ENCODE assay signal across 8 cellular contexts in the genomic region with DNA sequence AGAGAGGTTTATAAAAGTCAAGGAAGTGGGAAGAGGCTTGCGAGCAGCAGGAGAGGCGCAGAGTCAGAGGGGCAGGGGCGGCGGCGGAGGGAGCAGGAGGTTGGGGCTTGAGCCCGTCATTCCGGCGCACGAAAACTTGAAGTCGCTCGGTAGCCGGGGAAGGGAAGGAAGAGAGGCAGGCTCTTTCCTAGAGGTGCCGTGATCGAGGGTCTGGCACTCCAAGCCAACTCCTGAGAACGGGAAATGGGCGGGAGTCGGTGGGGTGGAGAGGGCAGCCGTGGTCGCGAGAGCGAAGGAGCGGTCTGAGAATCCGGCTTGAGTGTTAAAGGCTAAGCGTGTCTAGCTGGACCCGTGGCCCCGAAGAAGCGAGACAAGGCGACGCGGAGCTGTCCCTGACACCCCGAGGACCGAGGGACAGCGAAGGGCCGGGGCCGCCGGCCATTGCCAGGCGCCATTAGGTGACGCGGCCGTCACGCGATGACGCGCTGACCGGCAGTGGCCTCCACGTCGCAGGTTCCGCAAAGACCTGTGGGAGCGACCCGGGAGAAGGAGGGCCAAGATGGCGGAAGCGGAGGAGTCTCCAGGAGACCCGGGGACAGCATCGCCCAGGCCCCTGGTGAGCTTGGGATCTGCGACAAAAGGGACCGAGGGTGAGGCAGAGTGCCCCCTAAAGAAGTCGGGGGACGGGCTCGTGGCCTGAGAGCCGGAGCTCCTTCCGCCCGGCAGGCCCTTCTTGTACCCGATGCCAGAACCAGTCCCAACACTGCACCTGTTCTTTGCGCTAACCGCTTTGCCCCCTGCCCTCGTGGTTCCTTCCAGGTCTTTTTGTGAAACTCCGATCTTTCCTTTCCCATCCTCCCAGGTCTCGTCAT. TPM values are rescaled to one million over a fixed set of nuclear protein-coding genes. Genes with fewer than 3 reads are reported as not detected.
DNase-seq lines count a peak whose midpoint lies in the region; ATAC-seq and TF ChIP-seq lines count a peak whose summit lies in the region.

YIPF6 (plus strand) TSS at position 544 of the 872 bp plus-strand sequence; CDS start at position 560, 16 bp downstream.

- H3K9me3 ChIP-seq in Peyer's patch, result no peaks in the 10 kb centered on the region
- no peaks in the 10 kb centered on the region for H3K9me3 ChIP-seq in naive thymus-derived CD4-positive, alpha-beta T cell (ENCODE audit: control insufficient read depth in 2 of 3, low read length in 3 of 3)

- no peaks in the 10 kb centered on the region for H3K36me3 ChIP-seq in Peyer's patch
- peaks cover 0 to 8% (median 0%) of the 10 kb centered on the region in 3 experiments for H3K36me3 ChIP-seq in naive thymus-derived CD4-positive, alpha-beta T cell (ENCODE audit: control insufficient read depth in 2 of 3, insufficient read depth in 3 of 3, low read length in 3 of 3)

- POLR2A ChIA-PET in naive thymus-derived CD4-positive, alpha-beta T cell (lab: Charles Lee), result interaction anchor here (0.9 to 1.0 kb wide), 2 partner anchors 330 to 1635 kb away, joined by 3 read pairs; partner anchors contain the start of gene IGBP1

- CTCF ChIA-PET in naive thymus-derived CD4-positive, alpha-beta T cell (lab: Charles Lee), result no interaction called here

- intact Hi-C loops in naive thymus-derived CD4-positive, alpha-beta T cell (cut with micrococcal nuclease), result loop anchor here (2.0 kb wide), 4 partner anchors 188 to 1634 kb away; partner anchors contain the start of genes EFNB1 (in 2 of the 2), IGBP1 (in 1 of the 2) and PJA1 (in 1 of the 2)

- H3K4me3 Mint-ChIP-seq in naive thymus-derived CD4-positive, alpha-beta T cell, result peak within 1 kb of the TSS; percentile 90 to 99 (median 95)

- H3K4me1 ChIP-seq in Peyer's patch, result peaks cover 0 to 12% (median 0%) of the 10 kb centered on the region in 4 donors
- no peaks in the 10 kb centered on the region for H3K4me1 ChIP-seq in naive thymus-derived CD4-positive, alpha-beta T cell (ENCODE audit: control insufficient read depth in 2 of 2, insufficient read depth in 2 of 2, low read length in 2 of 2)

- TF ChIP-seq POLR2A in Peyer's patch (IDR thresholded peaks at IDR 0.05), result peak; percentile 71 to 78

- H3K27me3 Mint-ChIP-seq in naive thymus-derived CD4-positive, alpha-beta T cell, result peaks cover 0 to 6% (median 0%) of the 10 kb centered on the region in 5 donors

- peak within 1 kb of the TSS; percentile 78 to 93 (median 92) for H3K27ac ChIP-seq in Peyer's patch
- H3K27ac ChIP-seq in naive thymus-derived CD4-positive, alpha-beta T cell (ENCODE audit: low read depth, low read length), result peak within 1 kb of the TSS; percentile 92

- no peaks in the 10 kb centered on the region for H3K27me3 ChIP-seq in Peyer's patch
- no peaks in the 10 kb centered on the region for H3K27me3 ChIP-seq in naive thymus-derived CD4-positive, alpha-beta T cell (ENCODE audit: control insufficient read depth in 2 of 2, insufficient read depth in 2 of 2, low read length in 2 of 2)

- peak; percentile 97 for ATAC-seq in GM21529 (IDR thresholded peaks at IDR 0.05; ENCODE audit: unreplicated experiment)
- peak; percentile 93 for ATAC-seq in naive thymus-derived CD4-positive, alpha-beta T cell

- DNase-seq in DMS79 treated with DMSO at 0.1 percent for 48 hours (lab: John Stamatoyannopoulos, UW), result peak; percentile 20
- peak; percentile 66 to 85 (median 80) for DNase-seq in Peyer's patch
- peak; percentile 9 to 50 for DNase-seq in activated T-helper 1 cell treated with anti-CD3 and anti-CD28 coated beads, Interleukin-2, amount 50 U/mL, for 16 hours (ENCODE audit: low read depth in 1 of 2, low spot score in 1 of 2)
- peak; percentile 70 for DNase-seq in fibroblast of gingiva (ENCODE audit: low read depth)
- DNase-seq in naive thymus-derived CD4-positive, alpha-beta T cell, result peak; percentile 25 to 69 (median 40)
- DNase-seq in stimulated activated naive CD4-positive, alpha-beta T cell (lab: John Stamatoyannopoulos, UW), result peak; percentile 6 to 57 (median 42)

- H3K9me3 Mint-ChIP-seq in naive thymus-derived CD4-positive, alpha-beta T cell, result peaks cover 0 to 2% (median 0%) of the 10 kb centered on the region in 11 donors

- H3K27ac Mint-ChIP-seq in naive thymus-derived CD4-positive, alpha-beta T cell, result peak within 1 kb of the TSS; percentile 94 to 99 (median 98)

- no peak for TF ChIP-seq RAD21 in Ishikawa (IDR thresholded peaks at IDR 0.05; ENCODE audit: low read depth)

- no peak for TF ChIP-seq EP300 in Ishikawa (IDR thresholded peaks at IDR 0.05; ENCODE audit: borderline replicate concordance)

- H3K4me1 Mint-ChIP-seq in naive thymus-derived CD4-positive, alpha-beta T cell, result peaks cover 12 to 51% (median 40%) of the 10 kb centered on the region in 7 donors

- H3K36me3 Mint-ChIP-seq in naive thymus-derived CD4-positive, alpha-beta T cell, result no peaks in the 10 kb centered on the region

- peak within 1 kb of the TSS; percentile 57 to 80 (median 70) for H3K4me3 ChIP-seq in Peyer's patch
- H3K4me3 ChIP-seq in naive thymus-derived CD4-positive, alpha-beta T cell (ENCODE audit: low read length), result peak within 1 kb of the TSS; percentile 82

- no peak for TF ChIP-seq CTCF in Peyer's patch (IDR thresholded peaks at IDR 0.05)

TF ChIP-seq in Ishikawa, 13 proteins besides CTCF, POLR2A, EP300 and RAD21:
- peak; percentile 65 for TF ChIP-seq USF1 (IDR thresholded peaks at IDR 0.05)
- no peak for TF ChIP-seq NFIC (IDR thresholded peaks at IDR 0.05)
- TF ChIP-seq, protein P1, sequence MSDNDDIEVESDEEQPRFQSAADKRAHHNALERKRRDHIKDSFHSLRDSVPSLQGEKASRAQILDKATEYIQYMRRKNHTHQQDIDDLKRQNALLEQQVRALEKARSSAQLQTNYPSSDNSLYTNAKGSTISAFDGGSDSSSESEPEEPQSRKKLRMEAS (IDR thresholded peaks at IDR 0.05), result 0 out of 2 replicates have a peak, but pooled peaks have one; percentile 12
- peak; percentile 93 for TF ChIP-seq CREB1 (IDR thresholded peaks at IDR 0.05; ENCODE audit: low read depth)
- TF ChIP-seq FOXM1 (IDR thresholded peaks at IDR 0.05; ENCODE audit: borderline replicate concordance, low read depth), result no peak
- TF ChIP-seq TCF12 (IDR thresholded peaks at IDR 0.05; ENCODE audit: low read depth), result peak; percentile 55
- TF ChIP-seq EGR1 (IDR thresholded peaks at IDR 0.05), result peak; percentile 48; the same call in 1 of the 2 replicates
- TF ChIP-seq YY1 (IDR thresholded peaks at IDR 0.05; ENCODE audit: low read depth), result peak; percentile 95
- TF ChIP-seq TAF1 (IDR thresholded peaks at IDR 0.05; ENCODE audit: low read depth), result peak; percentile 96

RNA-seq across cellular contexts. Expression of gene YIPF6, which starts in this region (rescaled TPM):
- 10 to 100 TPM; 22.6 to 24.8 (median 23.9) TPM for total RNA-seq in Peyer's patch
- 10 to 100 TPM in 4 of 5 experiments, 1 to 10 TPM in 1; 8.0 to 17.0 (median 14.2) TPM for total RNA-seq in naive thymus-derived CD4-positive, alpha-beta T cell
- polyA plus RNA-seq in naive thymus-derived CD4-positive, alpha-beta T cell, result 10 to 100 TPM; 15.4 to 17.7 TPM

Comparison
In these comparisons a context has a peak if more than half of its experiments do, and no peak if none do; other contexts are left out.
1. Peak in every context shown above with its lines: DNase-seq, ATAC-seq, H3K4me3 ChIP-seq and H3K27ac ChIP-seq.
2. DNase-seq: peak in every context shown above with its lines; median percentile 80 in Peyer's patch; 70 in fibroblast of gingiva; 42 in stimulated activated naive CD4-positive, alpha-beta T cell; 40 in naive thymus-derived CD4-positive, alpha-beta T cell; 30 in activated T-helper 1 cell treated with anti-CD3 and anti-CD28 coated beads, Interleukin-2, amount 50 U/mL, for 16 hours; 20 in DMS79 treated with DMSO at 0.1 percent for 48 hours.